Comparison of ENCODE assay signal across 17 cellular contexts in the genomic region with DNA sequence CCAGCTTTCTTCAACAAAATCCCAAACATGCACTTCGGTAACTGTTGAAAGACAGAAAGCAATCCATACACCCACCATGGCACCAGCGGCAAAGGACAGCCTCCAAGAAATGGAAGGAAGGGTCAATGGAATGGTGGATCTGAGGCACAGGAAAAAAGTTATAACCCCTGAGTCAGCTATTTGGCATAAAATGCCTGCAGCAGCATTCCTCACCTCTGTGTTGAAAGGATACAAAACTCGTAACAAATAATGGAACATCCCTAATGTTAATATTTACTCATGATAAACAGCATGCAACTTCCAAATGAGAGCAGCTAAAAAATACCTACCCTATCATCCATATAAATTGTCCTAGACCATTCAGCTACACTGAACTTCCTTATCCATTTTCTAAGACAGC.
"Had no signal": no experiment of that assay in that cellular context is flagged by ENCODE, and none has a peak within 500 bp of the region (broad histone marks: within the 10 kb centered on the region; RNA-seq: fewer than 3 reads in every experiment).

No MANE protein-coding gene starts in this region.

- H3K27ac Mint-ChIP-seq: activated CD4-positive, alpha-beta T cell treated with anti-CD3 and anti-CD28 coated beads, Interleukin-2, amount 10 ng/mL, durations not matched to agents 7 days and 5 days; activated naive CD4-positive, alpha-beta T cell treated with anti-CD3 and anti-CD28 coated beads for 36 hours; activated naive CD8-positive, alpha-beta T cell treated with anti-CD3 and anti-CD28 coated beads, Interleukin-2, amount 50 U/mL, for 24 hours; activated T-helper 2 cell treated with anti-CD3 and anti-CD28 coated beads, Interferon-gamma antibody, Interleukin-2, Interleukin-4, amounts not matched to agents 10 μg/mL and 5 μg/mL and 100 μg/mL, durations not matched to agents 14 hours and 24 hours and 36 hours; effector memory CD8-positive, alpha-beta T cell; natural killer cell had no signal

- H3K27me3 ChIP-seq: transverse colon had no signal

- H3K27me3 Mint-ChIP-seq: activated CD4-positive, alpha-beta T cell treated with anti-CD3 and anti-CD28 coated beads, Interleukin-2, amount 10 ng/mL, durations not matched to agents 7 days and 5 days; activated naive CD8-positive, alpha-beta T cell treated with anti-CD3 and anti-CD28 coated beads, Interleukin-2, amount 50 U/mL, for 24 hours; effector memory CD8-positive, alpha-beta T cell; stimulated activated naive B cell treated with anti-CD40 and anti-IgM and Interleukin-4, amounts not matched to agents 10 μg/mL and 1 μg/mL and 100 μg/mL, for 72 hours had no signal

- H3K9me3 Mint-ChIP-seq: activated CD4-positive, alpha-beta T cell treated with anti-CD3 and anti-CD28 coated beads, Interleukin-2, amount 10 ng/mL, durations not matched to agents 7 days and 5 days; activated naive CD4-positive, alpha-beta T cell treated with anti-CD3 and anti-CD28 coated beads for 36 hours; activated naive CD8-positive, alpha-beta T cell treated with anti-CD3 and anti-CD28 coated beads, Interleukin-2, amount 50 U/mL, for 24 hours; activated T-helper 2 cell treated with anti-CD3 and anti-CD28 coated beads, Interferon-gamma antibody, Interleukin-2, Interleukin-4, amounts not matched to agents 10 μg/mL and 5 μg/mL and 100 μg/mL, durations not matched to agents 14 hours and 24 hours and 36 hours; effector memory CD8-positive, alpha-beta T cell; natural killer cell had no signal

- H3K36me3 ChIP-seq: transverse colon had no signal

- FAIRE-seq: bronchial epithelial cell had no signal

- H3K4me3 Mint-ChIP-seq: activated CD4-positive, alpha-beta T cell treated with anti-CD3 and anti-CD28 coated beads, Interleukin-2, amount 10 ng/mL, durations not matched to agents 7 days and 5 days; activated naive CD4-positive, alpha-beta T cell treated with anti-CD3 and anti-CD28 coated beads for 36 hours; activated naive CD8-positive, alpha-beta T cell treated with anti-CD3 and anti-CD28 coated beads, Interleukin-2, amount 50 U/mL, for 24 hours; effector memory CD8-positive, alpha-beta T cell; natural killer cell; stimulated activated naive B cell treated with anti-CD40 and anti-IgM and Interleukin-4, amounts not matched to agents 10 μg/mL and 1 μg/mL and 100 μg/mL, for 72 hours had no signal

- ATAC-seq: activated naive CD8-positive, alpha-beta T cell treated with anti-CD3 and anti-CD28 coated beads, Interleukin-2, amount 50 U/mL, for 24 hours; effector memory CD8-positive, alpha-beta T cell; left ventricle myocardium superior; natural killer cell; stimulated activated naive B cell treated with anti-CD40 and anti-IgM and Interleukin-4, amounts not matched to agents 10 μg/mL and 1 μg/mL and 100 μg/mL, for 72 hours had no signal

- DNase-seq: activated CD4-positive, alpha-beta T cell treated with anti-CD3 and anti-CD28 coated beads, Interleukin-2, amount 10 ng/mL, durations not matched to agents 7 days and 5 days; activated naive CD4-positive, alpha-beta T cell treated with anti-CD3 and anti-CD28 coated beads for 36 hours; activated naive CD8-positive, alpha-beta T cell treated with anti-CD3 and anti-CD28 coated beads, Interleukin-2, amount 50 U/mL, for 24 hours; activated T-cell treated with anti-CD3 and anti-CD28 coated beads for 4 hours; aorta; dermis blood vessel endothelial cell; effector memory CD8-positive, alpha-beta T cell; islet precursor cell; left ventricle myocardium superior; mesenchymal stem cell; natural killer cell; stimulated activated CD4-positive, alpha-beta T cell treated with anti-CD3 and anti-CD28 coated beads, Interleukin-15, amount 100 ng/mL, for 24 hours; stimulated activated CD4-positive, alpha-beta T cell treated with anti-CD3 and anti-CD28 coated beads, Interleukin-4, amount 100 ng/mL, for 1 hour; stimulated activated naive B cell treated with anti-CD40 and anti-IgM and Interleukin-4, amounts not matched to agents 10 μg/mL and 1 μg/mL and 100 μg/mL, for 72 hours; transverse colon had no signal

- H3K4me3 ChIP-seq: transverse colon had no signal

- H3K9me3 ChIP-seq: transverse colon had no signal

- H3K27ac ChIP-seq: transverse colon had no signal

- H3K36me3 Mint-ChIP-seq: natural killer cell had no signal
